In genomic region chr3:153161138-153161713, GRCh38 we compare ENCODE assay signal across 8 cellular contexts. TPM values are rescaled to one million over a fixed set of nuclear protein-coding genes. Genes with fewer than 3 reads are reported as not detected.
A peak's percentile ranks its signal among the peaks of the same experiment; 100 is the strongest.
DNase-seq lines count a peak whose midpoint lies in the region; ATAC-seq and TF ChIP-seq lines count a peak whose summit lies in the region.

No MANE protein-coding gene starts in this region.

- peak overlapping the region; percentile 76 for H3K27ac ChIP-seq in CD4-positive, alpha-beta memory T cell (ENCODE audit: low read depth, low read length)
- H3K27ac ChIP-seq in endodermal cell (ENCODE audit: low read depth, low read length) (peak overlapping the region; percentile 96), mesendoderm (ENCODE audit: low read depth, low read length) (peak overlapping the region; percentile 95)

- no peak overlapping the region for H2AK5ac ChIP-seq in mesendoderm (ENCODE audit: low read length)

- peak overlapping the region; percentile 76 for H3K4ac ChIP-seq in mesendoderm (ENCODE audit: low read depth, low read length)

- CTCF ChIA-PET in CD4-positive, alpha-beta memory T cell (lab: Charles Lee; ENCODE audit: partially characterized antibody) = interaction anchor here (0.6 to 12.2 kb wide), 21 partner anchors 9 to 606 kb away, joined by 3 to 191 read pairs (median 4); no protein-coding TSS in a partner anchor

- no peak for TF ChIP-seq CTCF in endodermal cell (conservative IDR thresholded peaks at IDR 0.05)

- H3K79me2 ChIP-seq in mesendoderm (ENCODE audit: control insufficient read depth, insufficient read depth, low read length) = peaks cover 29% of the 10 kb centered on the region

- peak overlapping the region; percentile 95 for H3K4me2 ChIP-seq in mesendoderm (ENCODE audit: low read length)

- peak; percentile 77 for ATAC-seq in GM19455 (IDR thresholded peaks at IDR 0.05; ENCODE audit: unreplicated experiment)

- peak overlapping the region; percentile 86 for H3K18ac ChIP-seq in mesendoderm (ENCODE audit: low read length)

- H3K36me3 Mint-ChIP-seq in CD4-positive, alpha-beta memory T cell = peaks cover 2 to 24% of the 10 kb centered on the region in 2 donors
- peaks cover 12% of the 10 kb centered on the region for H3K36me3 Mint-ChIP-seq in endodermal cell (ENCODE audit: low read depth)

- H3K23ac ChIP-seq in mesendoderm (ENCODE audit: low read length) = no peak overlapping the region

- H2BK15ac ChIP-seq in mesendoderm (replicated peaks; ENCODE audit: low read depth) = no peak overlapping the region

- peak overlapping the region; percentile 97 for H3K56ac ChIP-seq in mesendoderm (ENCODE audit: low read length)

- H2BK5ac ChIP-seq in mesendoderm (ENCODE audit: low read length) = no peak overlapping the region

- peak overlapping the region; percentile 97 to 100 (median 99) for H3K4me3 Mint-ChIP-seq in CD4-positive, alpha-beta memory T cell
- peak overlapping the region; percentile 99 for H3K4me3 Mint-ChIP-seq in endodermal cell

- no peak overlapping the region for H4K8ac ChIP-seq in mesendoderm (ENCODE audit: low read depth, low read length)

- H3K9ac ChIP-seq in endodermal cell (ENCODE audit: extremely low read depth, low read length, poor library complexity, severe bottlenecking) (peak overlapping the region; percentile 23), mesendoderm (ENCODE audit: low read length) (peak overlapping the region; percentile 90)

- no peak overlapping the region for H2BK120ac ChIP-seq in mesendoderm (ENCODE audit: low read depth, low read length)

- intact Hi-C loops in CD4-positive, alpha-beta memory T cell (cut with micrococcal nuclease) = loop anchor here (1.0 to 10.0 kb wide), 7 partner anchors 20 to 1956 kb away; partner anchors contain the start of genes DHX36 and GPR171

- H4K5ac ChIP-seq in mesendoderm (ENCODE audit: low read length) = no peak overlapping the region

- H3K9me3 ChIP-seq in CD4-positive, alpha-beta memory T cell (ENCODE audit: control insufficient read depth in 1 of 2, low read length in 2 of 2) = no peaks in the 10 kb centered on the region
- no peaks in the 10 kb centered on the region for H3K9me3 ChIP-seq in endodermal cell (ENCODE audit: control insufficient read depth, low read length)

- H3K4me1 Mint-ChIP-seq in CD4-positive, alpha-beta memory T cell = peaks cover 19 to 57% (median 33%) of the 10 kb centered on the region in 4 donors
- peaks cover 20% of the 10 kb centered on the region for H3K4me1 Mint-ChIP-seq in endodermal cell

- POLR2A ChIA-PET in CD4-positive, alpha-beta memory T cell (lab: Charles Lee; ENCODE audit: partially characterized antibody) = interaction anchor here (0.7 to 8.5 kb wide), 29 partner anchors 10 to 1163 kb away, joined by 3 to 206 read pairs (median 6); partner anchors contain the start of gene DHX36

- H3K36me3 ChIP-seq in CD4-positive, alpha-beta memory T cell (ENCODE audit: insufficient read depth, low read length) = no peaks in the 10 kb centered on the region
- H3K36me3 ChIP-seq in endodermal cell (ENCODE audit: control insufficient read depth, insufficient read depth, low read length) (peaks cover 5% of the 10 kb centered on the region), mesendoderm (ENCODE audit: control insufficient read depth, insufficient read depth, low read length) (no peaks in the 10 kb centered on the region)

- WGBS in endodermal cell (ENCODE audit: insufficient coverage in 1 of 2, insufficient read length in 1 of 2), 2 experiments = 0% methylated on average over 11 to 27 of the region's 27 CpGs
- WGBS in mesendoderm (ENCODE audit: extremely low coverage, insufficient coverage, low lambda C conversion rate) = no CpG with 5 or more reads among the region's 27 CpGs

- H3K4me1 ChIP-seq in CD4-positive, alpha-beta memory T cell (ENCODE audit: insufficient read depth, low read length) = peaks cover 31% of the 10 kb centered on the region
- H3K4me1 ChIP-seq in endodermal cell (ENCODE audit: control insufficient read depth, insufficient read depth, low read length) (peaks cover 4% of the 10 kb centered on the region), mesendoderm (ENCODE audit: control insufficient read depth, low read depth, low read length) (peaks cover 3% of the 10 kb centered on the region)

- H3K27me3 ChIP-seq in CD4-positive, alpha-beta memory T cell (ENCODE audit: insufficient read depth, low read length) = no peaks in the 10 kb centered on the region
- H3K27me3 ChIP-seq in endodermal cell (ENCODE audit: control insufficient read depth, insufficient read depth, low read length, poor library complexity, severe bottlenecking) = no peaks in the 10 kb centered on the region
- no peaks in the 10 kb centered on the region for H3K27me3 ChIP-seq in mesendoderm (ENCODE audit: insufficient read depth, low read length, poor library complexity)

- no peaks in the 10 kb centered on the region for H3K27me3 Mint-ChIP-seq in CD4-positive, alpha-beta memory T cell
- H3K27me3 Mint-ChIP-seq in endodermal cell (ENCODE audit: insufficient read depth) = peaks cover 2% of the 10 kb centered on the region

- H3K9me3 Mint-ChIP-seq in CD4-positive, alpha-beta memory T cell = peaks cover 0 to 2% (median 0%) of the 10 kb centered on the region in 8 donors
- no peaks in the 10 kb centered on the region for H3K9me3 Mint-ChIP-seq in endodermal cell

- peak overlapping the region; percentile 96 to 98 (median 98) for H3K27ac Mint-ChIP-seq in CD4-positive, alpha-beta memory T cell
- peak overlapping the region; percentile 96 for H3K27ac Mint-ChIP-seq in endodermal cell

- peak; percentile 90 to 96 (median 94) for DNase-seq in CD4-positive, alpha-beta memory T cell
- DNase-seq in HK-2 (ENCODE audit: unreplicated experiment) = peak; percentile 96
- peak; percentile 100 for DNase-seq in NOMO-1 (lab: John Stamatoyannopoulos, UW; ENCODE audit: unreplicated experiment in 2 of 2)
- DNase-seq in activated CD8-positive, alpha-beta memory T cell treated with anti-CD3 and anti-CD28 coated beads, Interleukin-2, amount 50 U/mL, for 1 hour (ENCODE audit: extremely low read depth) = peak; percentile 85
- peak; percentile 98 for DNase-seq in endodermal cell
- peak; percentile 100 for DNase-seq in mesendoderm
- peak; percentile 78 for DNase-seq in stimulated activated CD8-positive, alpha-beta memory T cell treated with anti-CD3 and anti-CD28 coated beads, Interleukin-15, amount 100 ng/mL, for 1 hour (ENCODE audit: low read depth)

- H3K4me3 ChIP-seq in CD4-positive, alpha-beta memory T cell (ENCODE audit: low read length in 2 of 2) = peak overlapping the region; percentile 75 to 93
- H3K4me3 ChIP-seq in endodermal cell (ENCODE audit: low read length) (peak overlapping the region; percentile 95), mesendoderm (ENCODE audit: low read length) (peak overlapping the region; percentile 82)

- peaks cover 2% of the 10 kb centered on the region for H3K79me1 ChIP-seq in mesendoderm (ENCODE audit: low read length)

RNA-seq across cellular contexts. Expression of gene RAP2B, which starts 0.8 kb away (rescaled TPM):
- total RNA-seq in CD4-positive, alpha-beta memory T cell = 10 to 100 TPM; 41.1 to 42.3 TPM
- 10 to 100 TPM; 13.8 to 19.6 TPM for polyA plus RNA-seq in CD4-positive, alpha-beta memory T cell
- 10 to 100 TPM; 24.7 to 27.3 TPM for total RNA-seq in endodermal cell
- polyA plus RNA-seq in endodermal cell (2013, experiment 1 of 2) = 12.1 TPM
- 12.1 TPM for polyA plus RNA-seq in endodermal cell (2013, experiment 2 of 2)
- polyA plus RNA-seq in mesendoderm (2013, experiment 1 of 2) = 19.7 TPM
- 19.7 TPM for polyA plus RNA-seq in mesendoderm (2013, experiment 2 of 2)

Comparison
In these comparisons a context has a peak if more than half of its experiments do, and no peak if none do; other contexts are left out.
1. Peak in every context shown above with its lines: DNase-seq, ATAC-seq, H3K4me3 ChIP-seq and H3K27ac ChIP-seq.